14 cellular contexts compared by ENCODE assay signal in the genomic region with DNA sequence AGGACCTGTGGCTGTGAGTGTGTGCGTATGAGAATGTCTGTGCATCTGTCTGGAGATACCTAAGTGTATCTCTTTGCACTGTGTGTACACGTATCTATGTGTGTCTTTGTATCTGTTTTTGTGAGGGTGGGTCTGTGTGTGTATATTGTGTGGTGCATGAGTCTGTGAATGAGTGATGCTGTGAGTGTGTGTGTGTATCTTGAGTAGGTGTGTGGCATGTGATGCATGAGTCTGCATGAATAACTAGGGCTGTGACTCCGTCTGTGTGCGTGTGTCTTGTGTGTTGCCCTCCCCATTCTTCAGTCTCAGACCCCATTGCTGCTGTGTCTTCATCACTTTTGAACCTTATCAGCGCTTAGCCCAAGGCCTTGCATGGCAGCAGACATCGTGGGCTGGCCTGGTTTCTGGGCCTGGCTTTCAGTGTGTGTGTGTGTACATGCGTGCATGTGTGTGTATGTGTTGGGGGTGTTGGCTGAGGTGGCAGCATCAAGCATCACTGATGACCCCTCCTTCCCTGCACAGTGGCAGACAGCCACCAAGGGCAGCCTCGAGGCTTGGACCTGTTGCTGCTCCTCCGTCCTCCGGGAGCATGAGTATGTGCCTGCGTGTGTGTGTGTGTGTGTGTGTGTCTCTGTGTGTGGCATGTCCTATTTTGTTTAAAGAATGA. TPM values are rescaled to one million over a fixed set of nuclear protein-coding genes. Genes with fewer than 3 reads are reported as not detected.
DNase-seq lines count a peak whose midpoint lies in the region; ATAC-seq and TF ChIP-seq lines count a peak whose summit lies in the region.
"Had no signal": no experiment of that assay in that cellular context is flagged by ENCODE, and none has a peak within 500 bp of the region (broad histone marks: within the 10 kb centered on the region; RNA-seq: fewer than 3 reads in every experiment).

No MANE protein-coding gene starts in this region.

- no peaks in the 10 kb centered on the region for H3K9me3 Mint-ChIP-seq in stimulated activated naive CD8-positive, alpha-beta T cell treated with anti-CD3 and anti-CD28 coated beads, Interleukin-15, Interleukin-2, amounts not matched to agents 100 ng/mL and 50 ng/mL, for 24 hours
- H3K9me3 Mint-ChIP-seq in stimulated activated naive CD8-positive, alpha-beta T cell treated with anti-CD3 and anti-CD28 coated beads, Interleukin-15, amount 100 ng/mL, for 72 hours: no peaks in the 10 kb centered on the region
- peaks cover 0 to 14% (median 0%) of the 10 kb centered on the region in 9 donors for H3K9me3 Mint-ChIP-seq in naive thymus-derived CD8-positive, alpha-beta T cell
- H3K9me3 Mint-ChIP-seq: activated naive CD8-positive, alpha-beta T cell treated with anti-CD3 and anti-CD28 coated beads, Interleukin-2, amount 10 ng/mL, durations not matched to agents 7 days and 5 days had no signal

- POLR2A ChIA-PET in naive thymus-derived CD8-positive, alpha-beta T cell (lab: Charles Lee): no interaction called here

- H3K27ac ChIP-seq in esophagus muscularis mucosa (replicated peaks in 1 of 4): peak overlapping the region; percentile 77 to 83 (median 80)
- peak overlapping the region in 1 of 2 donors; percentile 19 for H3K27ac ChIP-seq in aorta (ENCODE audit: low read depth in 1 of 2, low read length in 2 of 2)

- H3K4me3 Mint-ChIP-seq in stimulated activated naive CD8-positive, alpha-beta T cell treated with anti-CD3 and anti-CD28 coated beads, Interleukin-15, Interleukin-2, amounts not matched to agents 100 ng/mL and 50 ng/mL, for 24 hours: peak overlapping the region; percentile 29
- peak overlapping the region in 1 of 2 donors; percentile 16 for H3K4me3 Mint-ChIP-seq in stimulated activated naive CD8-positive, alpha-beta T cell treated with anti-CD3 and anti-CD28 coated beads, Interleukin-15, amount 100 ng/mL, for 72 hours
- H3K4me3 Mint-ChIP-seq in naive thymus-derived CD8-positive, alpha-beta T cell: peak overlapping the region in 9 of 10 donors; percentile 1 to 53 (median 41)
- H3K4me3 Mint-ChIP-seq: activated naive CD8-positive, alpha-beta T cell treated with anti-CD3 and anti-CD28 coated beads, Interleukin-2, amount 10 ng/mL, durations not matched to agents 7 days and 5 days had no signal

- intact Hi-C loops in esophagus muscularis mucosa (cut with DNase I) (no loop called here), aorta (cut with DNase I) (loop anchor here in 1 of 2 donors (5.0 kb wide), 1 partner anchor 40 kb away; no protein-coding TSS in a partner anchor)

- peaks cover 5% of the 10 kb centered on the region for H3K27me3 Mint-ChIP-seq in stimulated activated naive CD8-positive, alpha-beta T cell treated with anti-CD3 and anti-CD28 coated beads, Interleukin-15, Interleukin-2, amounts not matched to agents 100 ng/mL and 50 ng/mL, for 24 hours
- peaks cover 12% of the 10 kb centered on the region for H3K27me3 Mint-ChIP-seq in stimulated activated naive CD8-positive, alpha-beta T cell treated with anti-CD3 and anti-CD28 coated beads, Interleukin-15, amount 100 ng/mL, for 72 hours
- H3K27me3 Mint-ChIP-seq in naive thymus-derived CD8-positive, alpha-beta T cell: peaks cover 0 to 11% (median 3%) of the 10 kb centered on the region in 5 donors

- no peak overlapping the region for H3K27ac Mint-ChIP-seq in stimulated activated naive CD8-positive, alpha-beta T cell treated with anti-CD3 and anti-CD28 coated beads, Interleukin-15, Interleukin-2, amounts not matched to agents 100 ng/mL and 50 ng/mL, for 24 hours
- H3K27ac Mint-ChIP-seq in stimulated activated naive CD8-positive, alpha-beta T cell treated with anti-CD3 and anti-CD28 coated beads, Interleukin-15, amount 100 ng/mL, for 72 hours: no peak overlapping the region
- H3K27ac Mint-ChIP-seq in naive thymus-derived CD8-positive, alpha-beta T cell: peak overlapping the region in 8 of 10 donors; percentile 0 to 62 (median 20)
- H3K27ac Mint-ChIP-seq: activated naive CD8-positive, alpha-beta T cell treated with anti-CD3 and anti-CD28 coated beads, Interleukin-2, amount 10 ng/mL, durations not matched to agents 7 days and 5 days; stimulated activated memory B cell treated with anti-CD40 and anti-IgM and Interleukin-4, amounts not matched to agents 10 μg/mL and 1 μg/mL and 100 μg/mL, for 72 hours had no signal

- no peak for TF ChIP-seq POLR2A in esophagus muscularis mucosa (IDR thresholded peaks at IDR 0.05; ENCODE audit: low read depth)

- no peak for ATAC-seq in stimulated activated naive CD8-positive, alpha-beta T cell treated with anti-CD3 and anti-CD28 coated beads, Interleukin-15, amount 100 ng/mL, for 72 hours
- ATAC-seq in naive thymus-derived CD8-positive, alpha-beta T cell: peak in 1 of 2 donors; percentile 17
- no peak for ATAC-seq in aorta (ENCODE audit: low FRiP score)
- ATAC-seq in GM18502 (IDR thresholded peaks at IDR 0.05; ENCODE audit: poor library complexity, unreplicated experiment): no peak
- ATAC-seq in GM21723 (IDR thresholded peaks at IDR 0.05; ENCODE audit: unreplicated experiment): no peak
- ATAC-seq: stimulated activated memory B cell treated with anti-CD40 and anti-IgM and Interleukin-4, amounts not matched to agents 10 μg/mL and 1 μg/mL and 100 μg/mL, for 72 hours had no signal

- H3K4me1 Mint-ChIP-seq in stimulated activated naive CD8-positive, alpha-beta T cell treated with anti-CD3 and anti-CD28 coated beads, Interleukin-15, Interleukin-2, amounts not matched to agents 100 ng/mL and 50 ng/mL, for 24 hours (ENCODE audit: low read depth): peaks cover 19% of the 10 kb centered on the region
- H3K4me1 Mint-ChIP-seq in stimulated activated naive CD8-positive, alpha-beta T cell treated with anti-CD3 and anti-CD28 coated beads, Interleukin-15, amount 100 ng/mL, for 72 hours: peaks cover 13% of the 10 kb centered on the region
- peaks cover 0 to 7% (median 5%) of the 10 kb centered on the region in 4 donors for H3K4me1 Mint-ChIP-seq in naive thymus-derived CD8-positive, alpha-beta T cell
- H3K4me1 Mint-ChIP-seq: activated naive CD8-positive, alpha-beta T cell treated with anti-CD3 and anti-CD28 coated beads, Interleukin-2, amount 10 ng/mL, durations not matched to agents 7 days and 5 days; stimulated activated memory B cell treated with anti-CD40 and anti-IgM and Interleukin-4, amounts not matched to agents 10 μg/mL and 1 μg/mL and 100 μg/mL, for 72 hours had no signal

- H3K36me3 ChIP-seq in esophagus muscularis mucosa (no peaks in the 10 kb centered on the region), aorta (ENCODE audit: control insufficient read depth in 1 of 2, insufficient read depth in 2 of 2, low read length in 1 of 2) (no peaks in the 10 kb centered on the region)

- H3K4me1 ChIP-seq in esophagus muscularis mucosa: peaks cover 37 to 54% (median 49%) of the 10 kb centered on the region in 4 donors
- no peaks in the 10 kb centered on the region for H3K4me1 ChIP-seq in aorta (ENCODE audit: control insufficient read depth in 1 of 2, insufficient read depth in 2 of 2, low read length in 2 of 2)

- no peaks in the 10 kb centered on the region for H3K36me3 Mint-ChIP-seq in stimulated activated naive CD8-positive, alpha-beta T cell treated with anti-CD3 and anti-CD28 coated beads, Interleukin-15, Interleukin-2, amounts not matched to agents 100 ng/mL and 50 ng/mL, for 24 hours (ENCODE audit: low read depth)
- no peaks in the 10 kb centered on the region for H3K36me3 Mint-ChIP-seq in naive thymus-derived CD8-positive, alpha-beta T cell
- H3K36me3 Mint-ChIP-seq: activated naive CD8-positive, alpha-beta T cell treated with anti-CD3 and anti-CD28 coated beads, Interleukin-2, amount 10 ng/mL, durations not matched to agents 7 days and 5 days; stimulated activated memory B cell treated with anti-CD40 and anti-IgM and Interleukin-4, amounts not matched to agents 10 μg/mL and 1 μg/mL and 100 μg/mL, for 72 hours had no signal

- peak overlapping the region in 1 of 4 donors; percentile 72 for H3K4me3 ChIP-seq in esophagus muscularis mucosa
- H3K4me3 ChIP-seq in aorta (ENCODE audit: low read length in 2 of 2): no peak overlapping the region

- no peaks in the 10 kb centered on the region for H3K9me3 ChIP-seq in esophagus muscularis mucosa
- H3K9me3 ChIP-seq in aorta (ENCODE audit: control insufficient read depth, low read length): no peaks in the 10 kb centered on the region

- no peak for DNase-seq in stimulated activated naive CD8-positive, alpha-beta T cell treated with anti-CD3 and anti-CD28 coated beads, Interleukin-15, amount 100 ng/mL, for 72 hours
- DNase-seq in esophagus muscularis mucosa (ENCODE audit: extremely low spot score): no peak
- peak in 1 of 10 donors; percentile 10 for DNase-seq in naive thymus-derived CD8-positive, alpha-beta T cell
- peak; percentile 73 to 88 for DNase-seq in aorta
- no peak for DNase-seq in hippocampal formation (lab: John Stamatoyannopoulos, UW)
- DNase-seq: activated naive CD8-positive, alpha-beta T cell treated with anti-CD3 and anti-CD28 coated beads, Interleukin-2, amount 10 ng/mL, durations not matched to agents 7 days and 5 days; HCEC 1CT; NCI-H510A; T1000 had no signal

- no peak for TF ChIP-seq CTCF in esophagus muscularis mucosa (IDR thresholded peaks at IDR 0.05)

- H3K27me3 ChIP-seq in esophagus muscularis mucosa (no peaks in the 10 kb centered on the region), aorta (ENCODE audit: control insufficient read depth in 1 of 2, insufficient read depth in 2 of 2, low read length in 1 of 2) (no peaks in the 10 kb centered on the region)

- WGBS in esophagus muscularis mucosa: 65% methylated on average over 11 of the region's 11 CpGs
- 38 to 39% methylated on average over 11 of the region's 11 CpGs for WGBS in aorta, 2 donors

- TF ChIP-seq EP300 in esophagus muscularis mucosa (IDR thresholded peaks at IDR 0.05): no peak

RNA-seq across cellular contexts. Expression of a gene that starts 1.4 kb away (rescaled TPM):
- total RNA-seq in esophagus muscularis mucosa: 1 to 10 TPM; 1.2 to 2.2 (median 1.6) TPM
- under 1 TPM; 0.70 to 0.82 TPM for total RNA-seq in naive thymus-derived CD8-positive, alpha-beta T cell
- under 1 TPM in 2 of 3 donors, not detected in 1; 0.07 to 0.32 TPM for polyA plus RNA-seq in naive thymus-derived CD8-positive, alpha-beta T cell
- 1 to 10 TPM; 9.2 to 9.5 TPM for total RNA-seq in aorta
- 1 to 10 TPM in 1 of 2 donors, under 1 TPM in 1; 0.50 to 5.9 TPM for polyA plus RNA-seq in aorta
- total RNA-seq: renal cortical epithelial cell had no signal

RNA-seq across cellular contexts. Expression of a gene that starts 32.9 kb away (rescaled TPM):
- not detected for total RNA-seq in esophagus muscularis mucosa
- not detected for total RNA-seq in naive thymus-derived CD8-positive, alpha-beta T cell
- polyA plus RNA-seq in naive thymus-derived CD8-positive, alpha-beta T cell: not detected
- not detected for total RNA-seq in aorta
- not detected for polyA plus RNA-seq in aorta
- total RNA-seq: activated naive CD8-positive, alpha-beta T cell treated with anti-CD3 and anti-CD28 coated beads, Interleukin-2, amount 10 ng/mL, durations not matched to agents 7 days and 5 days; renal cortical epithelial cell had no signal

Comparison
In these comparisons a context has a peak if more than half of its experiments do, and no peak if none do; other contexts are left out.
1. H3K27ac Mint-ChIP-seq: peak in naive thymus-derived CD8-positive, alpha-beta T cell (8 of 10); none in stimulated activated naive CD8-positive, alpha-beta T cell treated with anti-CD3 and anti-CD28 coated beads, Interleukin-15, Interleukin-2, amounts not matched to agents 100 ng/mL and 50 ng/mL, for 24 hours (single experiment) and stimulated activated naive CD8-positive, alpha-beta T cell treated with anti-CD3 and anti-CD28 coated beads, Interleukin-15, amount 100 ng/mL, for 72 hours (0 of 2).
2. DNase-seq: peak in aorta (2 of 2); none in stimulated activated naive CD8-positive, alpha-beta T cell treated with anti-CD3 and anti-CD28 coated beads, Interleukin-15, amount 100 ng/mL, for 72 hours (0 of 2), esophagus muscularis mucosa (single experiment) and hippocampal formation (0 of 2).